10 cellular contexts compared by ENCODE assay signal in the genomic region with DNA sequence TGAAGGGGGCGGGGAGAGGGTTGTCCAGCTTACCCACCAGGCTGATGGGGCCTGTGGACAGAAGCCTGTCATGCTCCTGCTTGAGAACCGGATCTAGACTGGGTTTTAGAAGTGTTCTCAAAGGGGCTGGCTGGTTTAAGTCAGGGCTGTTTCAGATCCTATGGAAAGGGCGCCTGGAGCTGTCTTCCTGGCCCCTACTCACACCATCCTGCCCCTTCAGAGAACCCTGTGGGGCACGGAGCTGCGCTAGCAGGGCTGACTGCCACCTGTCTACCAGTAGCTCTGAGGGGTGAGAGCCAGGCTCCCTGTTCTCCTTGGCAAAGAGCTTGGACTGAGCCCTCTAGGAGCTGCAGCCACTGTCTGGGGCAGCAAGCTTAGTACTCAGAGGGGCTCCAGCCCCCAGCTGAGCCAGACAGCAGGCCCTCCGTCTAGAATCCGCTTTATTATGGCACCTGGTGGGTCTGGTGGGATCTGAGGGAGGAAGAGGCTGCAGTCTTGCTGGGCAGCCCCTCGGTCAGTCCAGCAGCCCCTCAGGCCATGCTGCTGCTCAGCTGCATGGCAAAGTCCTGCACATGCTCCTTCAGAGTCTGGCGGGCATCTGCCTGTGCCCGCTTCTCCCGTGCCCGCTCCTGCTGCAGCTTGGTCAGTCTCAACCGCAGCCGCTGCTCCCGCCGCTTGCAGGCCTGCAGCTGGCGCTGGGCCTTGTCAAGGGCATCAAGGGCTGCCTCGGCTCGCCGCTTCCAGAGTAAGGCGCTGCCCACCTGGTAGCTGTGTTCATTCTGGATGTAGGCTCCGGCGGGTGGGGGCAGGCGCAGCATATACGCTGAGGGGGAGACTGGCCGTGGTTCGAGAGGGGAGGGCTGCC. TPM values are rescaled to one million over a fixed set of nuclear protein-coding genes. Genes with fewer than 3 reads are reported as not detected.
DNase-seq lines count a peak whose midpoint lies in the region; ATAC-seq, FAIRE-seq and TF ChIP-seq lines count a peak whose summit lies in the region.
"Had no signal": no experiment of that assay in that cellular context is flagged by ENCODE, and none has a peak within 500 bp of the region (broad histone marks: within the 10 kb centered on the region; RNA-seq: fewer than 3 reads in every experiment).

No MANE protein-coding gene starts in this region.

- H3K4me3 ChIP-seq in right cardiac atrium (ENCODE audit: low read length) (no peak overlapping the region), kidney (ENCODE audit: low read length in 2 of 2) (no peak overlapping the region), upper lobe of right lung (peak overlapping the region; percentile 89)

- H3K4me3 Mint-ChIP-seq in T-helper 17 cell: peak overlapping the region; percentile 93

- no peak overlapping the region for H3K9ac ChIP-seq in kidney (ENCODE audit: low read length in 2 of 2)

- 88% methylated on average over 27 of the region's 27 CpGs for WGBS in right cardiac atrium

- H3K9me3 ChIP-seq in right cardiac atrium (ENCODE audit: control insufficient read depth, low read length): no peaks in the 10 kb centered on the region
- no peaks in the 10 kb centered on the region for H3K9me3 ChIP-seq in T-helper 17 cell (ENCODE audit: control insufficient read depth, low read length, poor library complexity, severe bottlenecking)
- no peaks in the 10 kb centered on the region for H3K9me3 ChIP-seq in kidney (ENCODE audit: control insufficient read depth in 1 of 2, low read length in 2 of 2)
- no peaks in the 10 kb centered on the region for H3K9me3 ChIP-seq in upper lobe of right lung

- H3K27ac ChIP-seq in right cardiac atrium (ENCODE audit: low read length) (no peak overlapping the region), kidney (ENCODE audit: low read depth in 2 of 2, low read length in 2 of 2) (no peak overlapping the region), upper lobe of right lung (no peak overlapping the region)

- H3K27me3 ChIP-seq in right cardiac atrium (ENCODE audit: control insufficient read depth, insufficient read depth): no peaks in the 10 kb centered on the region
- H3K27me3 ChIP-seq in upper lobe of right lung: no peaks in the 10 kb centered on the region

- no peak for ATAC-seq in right cardiac atrium
- no peak for ATAC-seq in Right ventricle myocardium inferior
- ATAC-seq in T-helper 17 cell: no peak
- ATAC-seq in upper lobe of right lung: no peak

- peak overlapping the region; percentile 97 for H3K27ac Mint-ChIP-seq in T-helper 17 cell
- H3K27ac Mint-ChIP-seq: H9 had no signal

- H3K4me1 ChIP-seq in right cardiac atrium (ENCODE audit: control insufficient read depth, insufficient read depth, low read length): peaks cover 7% of the 10 kb centered on the region
- peaks cover 4 to 27% of the 10 kb centered on the region in 2 donors for H3K4me1 ChIP-seq in kidney (ENCODE audit: control insufficient read depth in 1 of 2, insufficient read depth in 1 of 2, low read depth in 1 of 2, low read length in 2 of 2)
- peaks cover 27% of the 10 kb centered on the region for H3K4me1 ChIP-seq in upper lobe of right lung

- peaks cover 24% of the 10 kb centered on the region for H3K4me1 Mint-ChIP-seq in T-helper 17 cell

- peak in 2 of 3 donors; percentile 60 to 64 for DNase-seq in right cardiac atrium
- DNase-seq in Right ventricle myocardium inferior (ENCODE audit: missing footprints): no peak
- no peak for DNase-seq in T-helper 17 cell
- peak; percentile 80 for DNase-seq in kidney
- no peak for DNase-seq in upper lobe of right lung
- DNase-seq in NCI-H524 (lab: John Stamatoyannopoulos, UW): no peak
- no peak for DNase-seq in mesenteric fat pad (ENCODE audit: low spot score)
- DNase-seq in NCI-H2029 treated with DMSO at 0.1 percent for 48 hours (lab: John Stamatoyannopoulos, UW): no peak
- DNase-seq: H9, islet precursor cell had no signal

- no peaks in the 10 kb centered on the region for H3K27me3 Mint-ChIP-seq in T-helper 17 cell

- H3K36me3 Mint-ChIP-seq in T-helper 17 cell (ENCODE audit: low read depth): no peaks in the 10 kb centered on the region

- TF ChIP-seq CTCF in kidney (IDR thresholded peaks at IDR 0.05; ENCODE audit: borderline replicate concordance, extremely low read depth, insufficient read depth) (no peak), upper lobe of right lung (IDR thresholded peaks at IDR 0.05) (no peak)

- no peak for FAIRE-seq in kidney (lab: Jason Lieb, UNC)

- peaks cover 5 to 9% of the 10 kb centered on the region in 2 donors for H3K36me3 ChIP-seq in kidney (ENCODE audit: control insufficient read depth in 1 of 2, insufficient read depth in 2 of 2, low read length in 2 of 2)
- H3K36me3 ChIP-seq in upper lobe of right lung: peaks cover 35% of the 10 kb centered on the region

- intact Hi-C loops in right cardiac atrium (cut with DNase I): no loop called here
- intact Hi-C loops in Right ventricle myocardium inferior (cut with DNase I): loop anchor here (10.0 kb wide), 1 partner anchor 85 kb away; a partner anchor contains a TSS
- intact Hi-C loops in kidney (cut with DNase I): no loop called here
- intact Hi-C loops in upper lobe of right lung (cut with DNase I): no loop called here

RNA-seq across cellular contexts. Expression of a gene that starts 2.3 kb away (rescaled TPM):
- total RNA-seq in right cardiac atrium (10 to 100 TPM; 23.2 to 25.2 (median 23.8) TPM), Right ventricle myocardium inferior (17.0 TPM), T-helper 17 cell (10 to 100 TPM; 41.5 to 55.6 TPM), kidney (25.5 TPM), upper lobe of right lung (22.0 TPM), mesenteric fat pad (15.5 TPM)
- polyA plus RNA-seq in right cardiac atrium (38.2 TPM), kidney (ENCODE audit: insufficient read depth, low read depth, low replicate concordance) (44.1 TPM)

RNA-seq across cellular contexts. Expression of a gene that starts 15.4 kb away (rescaled TPM):
- total RNA-seq in right cardiac atrium (1 to 10 TPM; 1.7 to 6.7 (median 4.8) TPM), Right ventricle myocardium inferior (2.8 TPM), T-helper 17 cell (1 to 10 TPM in 1 of 2 donors, under 1 TPM in 1; 0.39 to 1.0 TPM), kidney (1.0 TPM), upper lobe of right lung (2.2 TPM), mesenteric fat pad (1.2 TPM)
- polyA plus RNA-seq in right cardiac atrium (2.1 TPM), kidney (ENCODE audit: insufficient read depth, low read depth, low replicate concordance) (1.6 TPM)
- total RNA-seq: H9 had no signal

RNA-seq across cellular contexts. Expression of a gene that starts 17.5 kb away (rescaled TPM):
- total RNA-seq in right cardiac atrium: 10 to 100 TPM; 28.3 to 33.2 (median 31.1) TPM
- 20.4 TPM for polyA plus RNA-seq in right cardiac atrium
- 24.3 TPM for total RNA-seq in Right ventricle myocardium inferior
- total RNA-seq in T-helper 17 cell: 10 to 100 TPM; 49.4 to 59.3 TPM
- 66.4 TPM for total RNA-seq in kidney
- 24.3 TPM for polyA plus RNA-seq in kidney (ENCODE audit: insufficient read depth, low read depth, low replicate concordance)
- 56.7 TPM for total RNA-seq in upper lobe of right lung
- total RNA-seq in mesenteric fat pad: 70.8 TPM

RNA-seq across cellular contexts. Expression of a gene that starts 32.5 kb away (rescaled TPM):
- total RNA-seq in right cardiac atrium (1 to 10 TPM; 1.0 to 2.1 (median 1.4) TPM), Right ventricle myocardium inferior (0.65 TPM), T-helper 17 cell (1 to 10 TPM in 1 of 2 donors, under 1 TPM in 1; 0.34 to 1.2 TPM), kidney (3.1 TPM), upper lobe of right lung (5.7 TPM), mesenteric fat pad (2.1 TPM)
- polyA plus RNA-seq in right cardiac atrium (1.4 TPM), kidney (ENCODE audit: insufficient read depth, low read depth, low replicate concordance) (4.4 TPM)

RNA-seq across cellular contexts. Expression of a gene that starts 32.8 kb away (rescaled TPM):
- total RNA-seq in right cardiac atrium (1 to 10 TPM in 2 of 4 donors, under 1 TPM in 2; 0.33 to 1.9 (median 0.77) TPM), Right ventricle myocardium inferior (0.51 TPM), T-helper 17 cell (under 1 TPM; 0.13 to 0.15 TPM), kidney (0.57 TPM), upper lobe of right lung (1.5 TPM), mesenteric fat pad (7.6 TPM)
- polyA plus RNA-seq in right cardiac atrium (0.59 TPM), kidney (ENCODE audit: insufficient read depth, low read depth, low replicate concordance) (1.2 TPM)

Comparison
In these comparisons a context has a peak if more than half of its experiments do, and no peak if none do; other contexts are left out.
1. DNase-seq: peak in right cardiac atrium (2 of 3) and kidney (single experiment); none in Right ventricle myocardium inferior (single experiment), T-helper 17 cell (0 of 3), upper lobe of right lung (single experiment), NCI-H524 (0 of 2), mesenteric fat pad (single experiment) and NCI-H2029 treated with DMSO at 0.1 percent for 48 hours (single experiment).